Comparison of ENCODE assay signal across 1 cellular context in the genomic region with DNA sequence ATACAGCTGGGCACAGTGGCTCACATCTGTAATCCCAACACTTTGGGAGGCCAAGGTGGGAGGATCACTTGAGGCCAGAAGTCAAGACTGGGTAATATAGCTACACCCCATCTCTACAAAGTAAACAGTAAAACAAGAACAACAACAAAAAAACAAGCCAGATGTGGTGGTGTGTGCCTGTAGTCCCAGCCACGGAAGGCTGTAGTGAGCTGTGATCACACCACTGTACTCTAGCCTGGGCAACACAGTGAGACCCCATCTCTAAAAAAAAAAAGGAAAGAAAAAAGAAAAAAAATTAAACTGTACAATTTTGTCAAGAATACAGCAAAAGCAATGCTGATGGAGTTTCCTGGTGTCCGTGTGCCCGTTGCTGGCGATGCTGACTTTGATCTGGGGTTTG.
TF ChIP-seq lines count a peak whose summit lies in the region.

No MANE protein-coding gene starts in this region.

TF ChIP-seq in HepG2, 621 proteins besides CTCF, POLR2A, EP300 and RAD21:
- no peak for TF ChIP-seq ZNF180 (CRISPR knock-in tag; IDR thresholded peaks at IDR 0.05; ENCODE audit: borderline replicate concordance, low read depth)
- no peak for TF ChIP-seq DPF2 (CRISPR knock-in tag; IDR thresholded peaks at IDR 0.05; ENCODE audit: borderline replicate concordance, low read depth)
- peak; percentile 49; the same call in 1 of the 2 replicates for TF ChIP-seq ZNF121 (CRISPR knock-in tag; IDR thresholded peaks at IDR 0.05)
- TF ChIP-seq, protein P1, sequence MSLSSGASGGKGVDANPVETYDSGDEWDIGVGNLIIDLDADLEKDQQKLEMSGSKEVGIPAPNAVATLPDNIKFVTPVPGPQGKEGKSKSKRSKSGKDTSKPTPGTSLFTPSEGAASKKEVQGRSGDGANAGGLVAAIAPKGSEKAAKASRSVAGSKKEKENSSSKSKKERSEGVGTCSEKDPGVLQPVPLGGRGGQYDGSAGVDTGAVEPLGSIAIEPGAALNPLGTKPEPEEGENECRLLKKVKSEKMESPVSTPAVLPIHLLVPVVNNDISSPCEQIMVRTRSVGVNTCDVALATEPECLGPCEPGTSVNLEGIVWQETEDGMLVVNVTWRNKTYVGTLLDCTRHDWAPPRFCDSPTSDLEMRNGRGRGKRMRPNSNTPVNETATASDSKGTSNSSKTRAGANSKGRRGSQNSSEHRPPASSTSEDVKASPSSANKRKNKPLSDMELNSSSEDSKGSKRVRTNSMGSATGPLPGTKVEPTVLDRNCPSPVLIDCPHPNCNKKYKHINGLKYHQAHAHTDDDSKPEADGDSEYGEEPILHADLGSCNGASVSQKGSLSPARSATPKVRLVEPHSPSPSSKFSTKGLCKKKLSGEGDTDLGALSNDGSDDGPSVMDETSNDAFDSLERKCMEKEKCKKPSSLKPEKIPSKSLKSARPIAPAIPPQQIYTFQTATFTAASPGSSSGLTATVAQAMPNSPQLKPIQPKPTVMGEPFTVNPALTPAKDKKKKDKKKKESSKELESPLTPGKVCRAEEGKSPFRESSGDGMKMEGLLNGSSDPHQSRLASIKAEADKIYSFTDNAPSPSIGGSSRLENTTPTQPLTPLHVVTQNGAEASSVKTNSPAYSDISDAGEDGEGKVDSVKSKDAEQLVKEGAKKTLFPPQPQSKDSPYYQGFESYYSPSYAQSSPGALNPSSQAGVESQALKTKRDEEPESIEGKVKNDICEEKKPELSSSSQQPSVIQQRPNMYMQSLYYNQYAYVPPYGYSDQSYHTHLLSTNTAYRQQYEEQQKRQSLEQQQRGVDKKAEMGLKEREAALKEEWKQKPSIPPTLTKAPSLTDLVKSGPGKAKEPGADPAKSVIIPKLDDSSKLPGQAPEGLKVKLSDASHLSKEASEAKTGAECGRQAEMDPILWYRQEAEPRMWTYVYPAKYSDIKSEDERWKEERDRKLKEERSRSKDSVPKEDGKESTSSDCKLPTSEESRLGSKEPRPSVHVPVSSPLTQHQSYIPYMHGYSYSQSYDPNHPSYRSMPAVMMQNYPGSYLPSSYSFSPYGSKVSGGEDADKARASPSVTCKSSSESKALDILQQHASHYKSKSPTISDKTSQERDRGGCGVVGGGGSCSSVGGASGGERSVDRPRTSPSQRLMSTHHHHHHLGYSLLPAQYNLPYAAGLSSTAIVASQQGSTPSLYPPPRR (CRISPR knock-in tag; IDR thresholded peaks at IDR 0.05; ENCODE audit: borderline replicate concordance) = no peak
- TF ChIP-seq IKZF4 (CRISPR knock-in tag; IDR thresholded peaks at IDR 0.05; ENCODE audit: borderline replicate concordance, low read depth, not compliant biosample characterization) = no peak
- no peak for TF ChIP-seq ZNF772 (CRISPR knock-in tag; IDR thresholded peaks at IDR 0.05)
- TF ChIP-seq ZNF792 (CRISPR knock-in tag; IDR thresholded peaks at IDR 0.05) = no peak
